In the genomic region with DNA sequence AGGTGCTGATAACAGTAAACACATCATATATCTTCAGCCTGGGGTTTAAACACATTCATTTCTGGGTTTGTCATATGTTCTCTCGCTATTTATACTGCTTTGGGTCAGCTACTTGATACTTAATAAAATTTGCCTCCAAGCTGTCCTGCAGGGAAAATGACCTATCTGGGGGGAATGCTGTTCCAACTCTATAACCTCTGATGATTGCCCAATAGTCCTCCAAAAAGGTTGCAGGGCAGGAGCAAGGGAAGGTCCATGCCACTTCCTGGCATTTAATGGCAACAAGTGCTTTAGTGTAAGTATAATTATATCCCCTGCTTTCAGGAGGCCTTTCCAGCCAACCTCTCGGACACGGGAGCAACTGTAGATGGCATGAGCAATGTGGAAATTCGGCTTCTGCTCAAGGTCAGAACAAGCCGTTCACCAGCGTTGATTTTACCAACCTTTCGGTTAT, we compare ENCODE assay signal across 14 cellular contexts.
A peak's percentile ranks its signal among the peaks of the same experiment; 100 is the strongest.
DNase-seq lines count a peak whose midpoint lies in the region; ATAC-seq and TF ChIP-seq lines count a peak whose summit lies in the region.
"Had no signal": no experiment of that assay in that cellular context is flagged by ENCODE, and none has a peak within 500 bp of the region (broad histone marks: within the 10 kb centered on the region; RNA-seq: fewer than 3 reads in every experiment).

No MANE protein-coding gene starts in this region.

- TF ChIP-seq RAD21 in IMR-90 (IDR thresholded peaks at IDR 0.05; ENCODE audit: low read length): no peak

- H3K4me1 ChIP-seq in IMR-90 (ENCODE audit: control insufficient read depth, insufficient read depth, low read length) (peaks cover 11% of the 10 kb centered on the region), right lobe of liver (peaks cover 0 to 26% (median 13%) of the 10 kb centered on the region in 4 donors)

- H3K36me3 ChIP-seq in IMR-90 (ENCODE audit: control insufficient read depth, insufficient read depth, low read length) (no peaks in the 10 kb centered on the region), right lobe of liver (no peaks in the 10 kb centered on the region)

- peak overlapping the region; percentile 25 for H3K27ac Mint-ChIP-seq in stimulated activated memory B cell treated with anti-CD40 and anti-IgM and Interleukin-4, amounts not matched to agents 10 μg/mL and 1 μg/mL and 100 μg/mL, for 72 hours
- H3K27ac Mint-ChIP-seq: stimulated activated effector memory CD8-positive, alpha-beta T cell treated with anti-CD3 and anti-CD28 coated beads, Interleukin-12 subunit alpha, Interleukin-12 subunit beta, amount 100 ng/mL, for 72 hours had no signal

- POLR2A ChIA-PET in IMR-90 (lab: Charles Lee; ENCODE audit: unreplicated experiment): no interaction called here

- H3K27ac ChIP-seq in IMR-90 (ENCODE audit: insufficient read depth, low read length) (no peak overlapping the region), right lobe of liver (peak overlapping the region; percentile 36 to 96 (median 95)), substantia nigra (ENCODE audit: low read depth, low read length, poor library complexity, severe bottlenecking) (no peak overlapping the region)
- H3K27ac ChIP-seq: foreskin keratinocyte had no signal

- TF ChIP-seq POLR2A in IMR-90 (IDR thresholded peaks at IDR 0.05; ENCODE audit: low read depth, low read length) (no peak), right lobe of liver (IDR thresholded peaks at IDR 0.05) (no peak)

- peaks cover 8% of the 10 kb centered on the region; the same call in 1 of the 2 replicates for H3K9me1 ChIP-seq in IMR-90 (ENCODE audit: insufficient read depth, low read length)

- in situ Hi-C loops in IMR-90 (cut with MboI; ENCODE audit: low sequenced_read_pairs): no loop called here

- H3K4me3 Mint-ChIP-seq in stimulated activated memory B cell treated with anti-CD40 and anti-IgM and Interleukin-4, amounts not matched to agents 10 μg/mL and 1 μg/mL and 100 μg/mL, for 72 hours: no peak overlapping the region
- H3K4me3 Mint-ChIP-seq: stimulated activated effector memory CD8-positive, alpha-beta T cell treated with anti-CD3 and anti-CD28 coated beads, Interleukin-12 subunit alpha, Interleukin-12 subunit beta, amount 100 ng/mL, for 72 hours had no signal

- no peaks in the 10 kb centered on the region for H3K36me3 Mint-ChIP-seq in stimulated activated memory B cell treated with anti-CD40 and anti-IgM and Interleukin-4, amounts not matched to agents 10 μg/mL and 1 μg/mL and 100 μg/mL, for 72 hours
- H3K36me3 Mint-ChIP-seq: stimulated activated effector memory CD8-positive, alpha-beta T cell treated with anti-CD3 and anti-CD28 coated beads, Interleukin-12 subunit alpha, Interleukin-12 subunit beta, amount 100 ng/mL, for 72 hours had no signal

- CTCF ChIA-PET in IMR-90 (lab: Yijun Ruan, JAX): no interaction called here

- H4K8ac ChIP-seq in IMR-90 (ENCODE audit: low read depth in 2 of 2, low read length in 2 of 2): no peak overlapping the region

- 0 out of 3 replicates have a peak overlapping the region, but pooled peaks have one; percentile 17 for H2BK15ac ChIP-seq in IMR-90 (ENCODE audit: low read depth, low read length)

- H3K9ac ChIP-seq in IMR-90 (ENCODE audit: low read depth, low read length): no peak overlapping the region

- H4K20me1 ChIP-seq in IMR-90 (ENCODE audit: insufficient read depth, low read length): no peaks in the 10 kb centered on the region

- WGBS in IMR-90 (ENCODE audit: extremely low coverage in 2 of 2, insufficient read length in 1 of 2), 2 experiments: 100% methylated on average over 2 of the region's 7 CpGs; no CpG with 5 or more reads in 1 of the 2 experiments
- 35% methylated on average over 6 of the region's 7 CpGs for WGBS in right lobe of liver (ENCODE audit: insufficient coverage, low coverage, low lambda C conversion rate, missing lambda C conversion rate)

- H3K4ac ChIP-seq in IMR-90 (ENCODE audit: low read depth, low read length): peak overlapping the region; percentile 39; the same call in 1 of the 2 replicates

- no peaks in the 10 kb centered on the region for H3K27me3 ChIP-seq in IMR-90 (ENCODE audit: control insufficient read depth, insufficient read depth, low read length)
- no peaks in the 10 kb centered on the region for H3K27me3 ChIP-seq in right lobe of liver
- H3K27me3 ChIP-seq: foreskin keratinocyte had no signal

- H3K9me3 ChIP-seq in IMR-90 (ENCODE audit: control insufficient read depth, insufficient read depth, low read length) (no peaks in the 10 kb centered on the region), right lobe of liver (no peaks in the 10 kb centered on the region)

- no peak overlapping the region for H3K23ac ChIP-seq in IMR-90 (ENCODE audit: low read depth, low read length)

- H3K4me1 Mint-ChIP-seq in stimulated activated memory B cell treated with anti-CD40 and anti-IgM and Interleukin-4, amounts not matched to agents 10 μg/mL and 1 μg/mL and 100 μg/mL, for 72 hours: peaks cover 23% of the 10 kb centered on the region
- H3K4me1 Mint-ChIP-seq: stimulated activated effector memory CD8-positive, alpha-beta T cell treated with anti-CD3 and anti-CD28 coated beads, Interleukin-12 subunit alpha, Interleukin-12 subunit beta, amount 100 ng/mL, for 72 hours had no signal

- ATAC-seq in IMR-90 (ENCODE audit: low read depth) (no peak), right lobe of liver (peak; percentile 56 to 69 (median 65)), GM18858 (IDR thresholded peaks at IDR 0.05; ENCODE audit: unreplicated experiment) (no peak)
- ATAC-seq in stimulated activated memory B cell treated with anti-CD40 and anti-IgM and Interleukin-4, amounts not matched to agents 10 μg/mL and 1 μg/mL and 100 μg/mL, for 72 hours: no peak
- ATAC-seq: stimulated activated effector memory CD8-positive, alpha-beta T cell treated with anti-CD3 and anti-CD28 coated beads, Interleukin-12 subunit alpha, Interleukin-12 subunit beta, amount 100 ng/mL, for 72 hours had no signal

- H3K4me3 ChIP-seq in IMR-90 (ENCODE audit: insufficient read depth, low read depth, low read length): no peak overlapping the region
- no peak overlapping the region for H3K4me3 ChIP-seq in fibroblast of mammary gland (ENCODE audit: control insufficient read depth, low read depth, low read length)
- no peak overlapping the region for H3K4me3 ChIP-seq in right lobe of liver

- no peak overlapping the region for H3K4me2 ChIP-seq in IMR-90 (ENCODE audit: low read depth, low read length)

- no peak overlapping the region for H2AFZ ChIP-seq in IMR-90 (replicated peaks; ENCODE audit: low read length, poor library complexity)

- H3K79me1 ChIP-seq in IMR-90 (ENCODE audit: low read depth in 1 of 2, low read length in 2 of 2): no peaks in the 10 kb centered on the region

- H2BK120ac ChIP-seq in IMR-90 (ENCODE audit: low read depth, low read length): peak overlapping the region; percentile 25; the same call in 1 of the 2 replicates

- H4K5ac ChIP-seq in IMR-90 (ENCODE audit: low read depth, low read length): no peak overlapping the region

- dilution Hi-C loops in IMR-90 (cut with HindIII; ENCODE audit: low sequenced_read_pairs, unreplicated experiment): no loop called here

- intact Hi-C loops in IMR-90 (cut with micrococcal nuclease) (loop anchor here (1.0 to 5.0 kb wide), 3 partner anchors 100 to 250 kb away; a partner anchor contains a TSS), right lobe of liver (cut with DNase I) (no loop called here)

- peak overlapping the region; percentile 5; the same call in 1 of the 2 replicates for H3K14ac ChIP-seq in IMR-90 (replicated peaks; ENCODE audit: low read depth, low read length)

- TF ChIP-seq CTCF in IMR-90 (conservative IDR thresholded peaks at IDR 0.05; ENCODE audit: low read depth, low read length): no peak
- TF ChIP-seq CTCF in fibroblast of mammary gland (conservative IDR thresholded peaks at IDR 0.05; ENCODE audit: control insufficient read depth, insufficient read depth, low read depth, low read length): no peak
- TF ChIP-seq CTCF in right lobe of liver (IDR thresholded peaks at IDR 0.05): no peak

- H2AK9ac ChIP-seq in IMR-90 (replicated peaks; ENCODE audit: low read depth, low read length, poor library complexity): peak overlapping the region; percentile 31

- no peak overlapping the region for H2BK5ac ChIP-seq in IMR-90 (ENCODE audit: low read depth, low read length, poor library complexity, severe bottlenecking)

- peak overlapping the region; percentile 12; the same call in 1 of the 2 replicates for H4K91ac ChIP-seq in IMR-90 (ENCODE audit: insufficient read depth, low read depth, low read length)

- H2BK20ac ChIP-seq in IMR-90 (ENCODE audit: low read depth, low read length): peak overlapping the region; percentile 33; the same call in 1 of the 2 replicates

- BruUV-seq in IMR-90 (replicated peaks; lab: Mats Ljungman, UMichigan): no TSS peak

- H3K18ac ChIP-seq in IMR-90 (ENCODE audit: low read depth, low read length): no peak overlapping the region

- DNase-seq in IMR-90 (no peak), fibroblast of mammary gland (ENCODE audit: low read depth) (peak; percentile 22), right lobe of liver (peak in 2 of 3 donors; percentile 53 to 61), substantia nigra (lab: John Stamatoyannopoulos, UW) (no peak), mucosa of gallbladder (ENCODE audit: low spot score) (no peak), kidney glomerular epithelial cell (lab: John Stamatoyannopoulos, UW) (no peak)
- DNase-seq: activated gamma-delta T cell; effector CD4-positive, alpha-beta T cell; NCI-H1105; NCI-H345 had no signal

- H3K9me3 Mint-ChIP-seq in stimulated activated memory B cell treated with anti-CD40 and anti-IgM and Interleukin-4, amounts not matched to agents 10 μg/mL and 1 μg/mL and 100 μg/mL, for 72 hours: no peaks in the 10 kb centered on the region
- H3K9me3 Mint-ChIP-seq: stimulated activated effector memory CD8-positive, alpha-beta T cell treated with anti-CD3 and anti-CD28 coated beads, Interleukin-12 subunit alpha, Interleukin-12 subunit beta, amount 100 ng/mL, for 72 hours had no signal

- no peaks in the 10 kb centered on the region for H3K27me3 Mint-ChIP-seq in stimulated activated memory B cell treated with anti-CD40 and anti-IgM and Interleukin-4, amounts not matched to agents 10 μg/mL and 1 μg/mL and 100 μg/mL, for 72 hours

- 0 out of 2 replicates have a peak overlapping the region, but pooled peaks have one; percentile 9 for H2AK5ac ChIP-seq in IMR-90 (ENCODE audit: low read depth, low read length)

- no peak overlapping the region for H3K56ac ChIP-seq in IMR-90 (ENCODE audit: extremely low read depth, insufficient read depth, low read length)

TF ChIP-seq in IMR-90, 13 proteins besides CTCF, POLR2A, EP300 and RAD21 (continues in another document):
- no peak for TF ChIP-seq MXI1 (IDR thresholded peaks at IDR 0.05; ENCODE audit: borderline replicate concordance, low read depth, low read length)
- no peak for TF ChIP-seq FOS (IDR thresholded peaks at IDR 0.05; ENCODE audit: low read depth, low read length)

Comparison
In these comparisons a context has a peak if more than half of its experiments do, and no peak if none do; other contexts are left out.
1. ATAC-seq: peak in right lobe of liver (4 of 4); none in IMR-90 (single experiment), stimulated activated memory B cell treated with anti-CD40 and anti-IgM and Interleukin-4, amounts not matched to agents 10 μg/mL and 1 μg/mL and 100 μg/mL, for 72 hours (single experiment) and GM18858 (single experiment).
2. DNase-seq: peak in fibroblast of mammary gland (single experiment) and right lobe of liver (2 of 3); none in IMR-90 (single experiment), substantia nigra (0 of 49), mucosa of gallbladder (single experiment) and kidney glomerular epithelial cell (single experiment).
3. H3K27ac ChIP-seq: peak in right lobe of liver (3 of 3); none in IMR-90 (single experiment) and substantia nigra (single experiment).